8 cellular contexts compared by ENCODE assay signal in the genomic region with DNA sequence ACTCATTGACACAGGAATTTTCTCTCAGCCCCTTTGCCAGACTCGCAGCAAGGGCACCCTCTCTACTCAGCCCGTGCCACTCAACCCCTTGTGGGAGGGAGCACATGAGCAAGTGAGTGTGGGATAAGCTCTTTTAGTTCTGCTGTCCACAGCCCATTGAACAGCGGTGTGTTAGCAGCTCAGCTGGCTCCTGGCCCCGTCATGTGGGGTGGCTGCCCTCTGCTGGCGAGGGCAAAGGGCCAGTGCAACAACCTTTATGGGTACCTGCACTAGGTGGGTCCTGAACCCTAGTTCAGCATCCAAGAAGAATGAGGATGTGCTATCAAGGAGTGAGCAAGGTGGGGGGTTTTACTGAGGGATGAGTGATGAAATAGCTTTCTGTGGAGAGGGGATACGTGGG.
DNase-seq lines count a peak whose midpoint lies in the region; ATAC-seq and TF ChIP-seq lines count a peak whose summit lies in the region.

No MANE protein-coding gene starts in this region.

- no peak overlapping the region for H2BK12ac ChIP-seq in neuronal stem cell (ENCODE audit: low read length)

- no peaks in the 10 kb centered on the region for H3K9me3 ChIP-seq in iPS DF 6.9 (ENCODE audit: control insufficient read depth, insufficient read depth, low read length)
- H3K9me3 ChIP-seq in thyroid gland: no peaks in the 10 kb centered on the region
- H3K9me3 ChIP-seq in neuronal stem cell (replicated peaks in 1 of 2; ENCODE audit: control insufficient read depth in 2 of 2, insufficient read depth in 1 of 2, low read depth in 1 of 2, low read length in 2 of 2): no peaks in the 10 kb centered on the region

- peak; percentile 44 for TF ChIP-seq CTCF in GM12864 (IDR thresholded peaks at IDR 0.05; ENCODE audit: low read depth, low read length, missing control alignments)
- peak in 3 of 6 experiments; percentile 48 to 55 (median 54) for TF ChIP-seq CTCF in thyroid gland (IDR thresholded peaks at IDR 0.05)

- no peak overlapping the region for H2AK5ac ChIP-seq in neuronal stem cell (ENCODE audit: low read depth, low read length)

- no peak overlapping the region for H2BK120ac ChIP-seq in neuronal stem cell (ENCODE audit: low read depth, low read length)

- no peaks in the 10 kb centered on the region for H3K79me1 ChIP-seq in neuronal stem cell (ENCODE audit: low read depth, low read length)

- H3K4ac ChIP-seq in neuronal stem cell (ENCODE audit: low read length): no peak overlapping the region

- no peak overlapping the region for H3K9ac ChIP-seq in neuronal stem cell (ENCODE audit: low read depth, low read length, poor library complexity)

- no peak overlapping the region for H3K4me3 ChIP-seq in GM12864 (ENCODE audit: low read depth, low read length)
- no peak overlapping the region for H3K4me3 ChIP-seq in iPS DF 6.9 (ENCODE audit: low read length)
- H3K4me3 ChIP-seq in thyroid gland (replicated peaks in 1 of 3): no peak overlapping the region
- H3K4me3 ChIP-seq in neuronal stem cell (ENCODE audit: low read length in 2 of 2): no peak overlapping the region

- H2BK5ac ChIP-seq in neuronal stem cell (ENCODE audit: low read length): no peak overlapping the region

- H2BK15ac ChIP-seq in neuronal stem cell (ENCODE audit: low read length): no peak overlapping the region

- no peak overlapping the region for H4K8ac ChIP-seq in neuronal stem cell (ENCODE audit: low read depth, low read length)

- H3K27ac ChIP-seq in iPS DF 6.9 (ENCODE audit: low read length) (no peak overlapping the region), thyroid gland (no peak overlapping the region), substantia nigra (ENCODE audit: low read depth, low read length, poor library complexity, severe bottlenecking) (no peak overlapping the region), neuronal stem cell (replicated peaks; ENCODE audit: low read length) (no peak overlapping the region)

- H3K18ac ChIP-seq in neuronal stem cell (ENCODE audit: low read length): no peak overlapping the region

- H3K23ac ChIP-seq in neuronal stem cell (ENCODE audit: low read depth, low read length, poor library complexity): no peak overlapping the region

- no peak for ATAC-seq in GM21717 (IDR thresholded peaks at IDR 0.05; ENCODE audit: unreplicated experiment)

- no peak for TF ChIP-seq POLR2A in thyroid gland (IDR thresholded peaks at IDR 0.05)

- H2AFZ ChIP-seq in neuronal stem cell (ENCODE audit: low read length): no peak overlapping the region

- H3K36me3 ChIP-seq in iPS DF 6.9 (ENCODE audit: control insufficient read depth, insufficient read depth, low read length): no peaks in the 10 kb centered on the region
- no peaks in the 10 kb centered on the region for H3K36me3 ChIP-seq in thyroid gland
- H3K36me3 ChIP-seq in neuronal stem cell (replicated peaks in 1 of 2; ENCODE audit: control insufficient read depth in 2 of 2, insufficient read depth in 2 of 2, low read length in 2 of 2): no peaks in the 10 kb centered on the region

- no peak overlapping the region for H4K91ac ChIP-seq in neuronal stem cell (ENCODE audit: low read depth, low read length, poor library complexity)

- H3K4me1 ChIP-seq in iPS DF 6.9 (ENCODE audit: control insufficient read depth, insufficient read depth, low read length): no peaks in the 10 kb centered on the region
- H3K4me1 ChIP-seq in thyroid gland: no peaks in the 10 kb centered on the region
- H3K4me1 ChIP-seq in neuronal stem cell (ENCODE audit: control insufficient read depth in 2 of 2, insufficient read depth in 1 of 2, low read depth in 1 of 2, low read length in 2 of 2): no peaks in the 10 kb centered on the region

- intact Hi-C loops in thyroid gland (cut with DNase I): no loop called here

- WGBS in iPS DF 6.9 (ENCODE audit: insufficient coverage, insufficient read length): no CpG with 5 or more reads among the region's 6 CpGs
- WGBS in thyroid gland, 2 donors: 28 to 71% methylated on average over 1 to 6 of the region's 6 CpGs
- no CpG with 5 or more reads among the region's 6 CpGs for WGBS in neuronal stem cell (ENCODE audit: extremely low coverage in 2 of 2, insufficient read length in 2 of 2, insufficient replicate concordance in 1 of 2), 2 donors

- H3K27me3 ChIP-seq in iPS DF 6.9 (ENCODE audit: control insufficient read depth, insufficient read depth, low read length) (no peaks in the 10 kb centered on the region), thyroid gland (no peaks in the 10 kb centered on the region), neuronal stem cell (ENCODE audit: control insufficient read depth in 3 of 3, insufficient read depth in 3 of 3, low read depth in 1 of 3, low read length in 3 of 3) (peaks cover 0 to 52% (median 0%) of the 10 kb centered on the region in 3 experiments)

- H3K4me2 ChIP-seq in neuronal stem cell (ENCODE audit: insufficient read depth, low read length, poor library complexity, severe bottlenecking): no peak overlapping the region

- no peak overlapping the region for H3K14ac ChIP-seq in neuronal stem cell (ENCODE audit: low read length)

- DNase-seq in GM12864 (ENCODE audit: low read depth) (no peak), NCI-H1105 (lab: John Stamatoyannopoulos, UW) (peak; percentile 0), iPS DF 6.9 (ENCODE audit: low read depth, low spot score) (peak; percentile 9), thyroid gland (peak; percentile 68 to 74), substantia nigra (lab: John Stamatoyannopoulos, UW) (no peak), neuronal stem cell (ENCODE audit: low spot score) (no peak)
- DNase-seq in activated CD8-positive, alpha-beta memory T cell treated with anti-CD3 and anti-CD28 coated beads, Interleukin-2, amount 50 U/mL, for 48 hours: peak; percentile 52

Comparison
In these comparisons a context has a peak if more than half of its experiments do, and no peak if none do; other contexts are left out.
1. DNase-seq: peak in NCI-H1105 (single experiment), activated CD8-positive, alpha-beta memory T cell treated with anti-CD3 and anti-CD28 coated beads, Interleukin-2, amount 50 U/mL, for 48 hours (single experiment), iPS DF 6.9 (single experiment) and thyroid gland (2 of 2); none in GM12864 (single experiment), substantia nigra (0 of 49) and neuronal stem cell (single experiment).